In genomic region chr14:50947446-50947845, GRCh38 we compare ENCODE assay signal across 16 cellular contexts. TPM values are rescaled to one million over a fixed set of nuclear protein-coding genes. Genes with fewer than 3 reads are reported as not detected.
DNase-seq lines count a peak whose midpoint lies in the region; ATAC-seq and TF ChIP-seq lines count a peak whose summit lies in the region.
"Had no signal": no experiment of that assay in that cellular context is flagged by ENCODE, and none has a peak within 500 bp of the region (broad histone marks: within the 10 kb centered on the region; RNA-seq: fewer than 3 reads in every experiment).

No MANE protein-coding gene starts in this region.

- peak overlapping the region; percentile 47 for H3K27ac ChIP-seq in cingulate gyrus (ENCODE audit: low read depth, low read length)
- H3K27ac ChIP-seq: cardiac muscle cell, heart right ventricle had no signal

- no peak for ATAC-seq in stimulated activated naive CD8-positive, alpha-beta T cell treated with anti-CD3 and anti-CD28 coated beads, Interleukin-15, Interleukin-2, amounts not matched to agents 100 U/mL and 50 U/mL, for 24 hours
- ATAC-seq in GM21360 (IDR thresholded peaks at IDR 0.05; ENCODE audit: unreplicated experiment) (no peak), WTC11 (no peak), HG02763 (IDR thresholded peaks at IDR 0.05; ENCODE audit: unreplicated experiment) (no peak), GM21786 (IDR thresholded peaks at IDR 0.05; ENCODE audit: unreplicated experiment) (no peak)
- ATAC-seq: activated CD4-positive, CD25-positive, alpha-beta regulatory T cell treated with anti-CD3 and anti-CD28 coated beads, Interleukin-2, amount 50 U/mL, for 24 hours; heart right ventricle had no signal

- POLR2A ChIA-PET in WTC11 (lab: Charles Lee): interaction anchor here (0.5 kb wide), 1 partner anchor 17 kb away, joined by 3 read pairs; no protein-coding TSS in a partner anchor

- no peaks in the 10 kb centered on the region for H3K9me3 Mint-ChIP-seq in stimulated activated naive CD8-positive, alpha-beta T cell treated with anti-CD3 and anti-CD28 coated beads, Interleukin-15, Interleukin-2, amounts not matched to agents 100 ng/mL and 50 ng/mL, for 24 hours
- 0 out of 2 replicates have a peak, but pooled peaks cover 5% of the 10 kb centered on the region for H3K9me3 Mint-ChIP-seq in WTC11
- H3K9me3 Mint-ChIP-seq: T-helper 1 cell treated with Interleukin-12 subunit alpha and Interleukin-12 subunit beta and Interleukin-4 antibody, amounts not matched to agents 30 μg/mL and 1 μg/mL, for 36 hours had no signal

- peak overlapping the region; percentile 0 for H3K27ac Mint-ChIP-seq in stimulated activated naive CD8-positive, alpha-beta T cell treated with anti-CD3 and anti-CD28 coated beads, Interleukin-15, Interleukin-2, amounts not matched to agents 100 ng/mL and 50 ng/mL, for 24 hours
- H3K27ac Mint-ChIP-seq in WTC11: no peak overlapping the region
- H3K27ac Mint-ChIP-seq: T-helper 1 cell treated with Interleukin-12 subunit alpha and Interleukin-12 subunit beta and Interleukin-4 antibody, amounts not matched to agents 30 μg/mL and 1 μg/mL, for 36 hours had no signal

- CTCF ChIA-PET in WTC11 (lab: Charles Lee): interaction anchor here (0.9 kb wide), 1 partner anchor 87 kb away, joined by 3 read pairs; no protein-coding TSS in a partner anchor

- no peak for DNase-seq in stimulated activated naive CD8-positive, alpha-beta T cell treated with anti-CD3 and anti-CD28 coated beads, Interleukin-15, Interleukin-2, amounts not matched to agents 100 U/mL and 50 U/mL, for 24 hours
- peak; percentile 12 for DNase-seq in myocyte (ENCODE audit: low read depth)
- no peak for DNase-seq in WTC11 (ENCODE audit: low spot score)
- DNase-seq: activated naive CD4-positive, alpha-beta T cell treated with Interleukin-2 at 50 U/mL for 16 hours; heart right ventricle; kidney glomerular epithelial cell; NCI-H526; stimulated activated CD4-positive, alpha-beta T cell treated with anti-CD3 and anti-CD28 coated beads, Interleukin-1b, Interleukin-23, amount 100 ng/mL, for 48 hours had no signal

- no peak overlapping the region for H3K4me3 Mint-ChIP-seq in stimulated activated naive CD8-positive, alpha-beta T cell treated with anti-CD3 and anti-CD28 coated beads, Interleukin-15, Interleukin-2, amounts not matched to agents 100 ng/mL and 50 ng/mL, for 24 hours
- H3K4me3 Mint-ChIP-seq in WTC11: no peak overlapping the region
- H3K4me3 Mint-ChIP-seq: T-helper 1 cell treated with Interleukin-12 subunit alpha and Interleukin-12 subunit beta and Interleukin-4 antibody, amounts not matched to agents 30 μg/mL and 1 μg/mL, for 36 hours had no signal

- H3K27me3 Mint-ChIP-seq in stimulated activated naive CD8-positive, alpha-beta T cell treated with anti-CD3 and anti-CD28 coated beads, Interleukin-15, Interleukin-2, amounts not matched to agents 100 ng/mL and 50 ng/mL, for 24 hours: peaks cover 17% of the 10 kb centered on the region
- H3K27me3 Mint-ChIP-seq in WTC11 (ENCODE audit: low read depth): no peaks in the 10 kb centered on the region; the same call in 1 of the 2 replicates

- no peaks in the 10 kb centered on the region for H3K36me3 Mint-ChIP-seq in stimulated activated naive CD8-positive, alpha-beta T cell treated with anti-CD3 and anti-CD28 coated beads, Interleukin-15, Interleukin-2, amounts not matched to agents 100 ng/mL and 50 ng/mL, for 24 hours (ENCODE audit: low read depth)
- H3K36me3 Mint-ChIP-seq in WTC11: peaks cover 14% of the 10 kb centered on the region

- TF ChIP-seq CTCF in WTC11 (IDR thresholded peaks at IDR 0.05): no peak

- H3K4me1 Mint-ChIP-seq in stimulated activated naive CD8-positive, alpha-beta T cell treated with anti-CD3 and anti-CD28 coated beads, Interleukin-15, Interleukin-2, amounts not matched to agents 100 ng/mL and 50 ng/mL, for 24 hours (ENCODE audit: low read depth): peaks cover 11% of the 10 kb centered on the region
- H3K4me1 Mint-ChIP-seq in WTC11: peaks cover 30% of the 10 kb centered on the region

TF ChIP-seq in WTC11, 78 proteins besides CTCF, POLR2A, EP300 and RAD21:
- no peak for TF ChIP-seq ZNF219 (CRISPR knock-in tag; IDR thresholded peaks at IDR 0.05; ENCODE audit: borderline replicate concordance)
- no peak for TF ChIP-seq E2F4 (CRISPR knock-in tag; IDR thresholded peaks at IDR 0.05; ENCODE audit: borderline replicate concordance, low read depth)
- TF ChIP-seq, protein P1, sequence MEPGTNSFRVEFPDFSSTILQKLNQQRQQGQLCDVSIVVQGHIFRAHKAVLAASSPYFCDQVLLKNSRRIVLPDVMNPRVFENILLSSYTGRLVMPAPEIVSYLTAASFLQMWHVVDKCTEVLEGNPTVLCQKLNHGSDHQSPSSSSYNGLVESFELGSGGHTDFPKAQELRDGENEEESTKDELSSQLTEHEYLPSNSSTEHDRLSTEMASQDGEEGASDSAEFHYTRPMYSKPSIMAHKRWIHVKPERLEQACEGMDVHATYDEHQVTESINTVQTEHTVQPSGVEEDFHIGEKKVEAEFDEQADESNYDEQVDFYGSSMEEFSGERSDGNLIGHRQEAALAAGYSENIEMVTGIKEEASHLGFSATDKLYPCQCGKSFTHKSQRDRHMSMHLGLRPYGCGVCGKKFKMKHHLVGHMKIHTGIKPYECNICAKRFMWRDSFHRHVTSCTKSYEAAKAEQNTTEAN (CRISPR knock-in tag; IDR thresholded peaks at IDR 0.05): no peak
- no peak for TF ChIP-seq PRDM15 (CRISPR knock-in tag; IDR thresholded peaks at IDR 0.05)
- TF ChIP-seq ERG (CRISPR knock-in tag; IDR thresholded peaks at IDR 0.05): no peak
- TF ChIP-seq TCF7 (CRISPR knock-in tag; IDR thresholded peaks at IDR 0.05; ENCODE audit: low read depth): no peak
- no peak for TF ChIP-seq NR2C2 (CRISPR knock-in tag; IDR thresholded peaks at IDR 0.05)
- TF ChIP-seq GRHL2 (CRISPR knock-in tag; IDR thresholded peaks at IDR 0.05; ENCODE audit: insufficient replicate concordance, severe bottlenecking): no peak
- TF ChIP-seq MXD4 (CRISPR knock-in tag; IDR thresholded peaks at IDR 0.05; ENCODE audit: borderline replicate concordance): no peak
- TF ChIP-seq, protein P2, sequence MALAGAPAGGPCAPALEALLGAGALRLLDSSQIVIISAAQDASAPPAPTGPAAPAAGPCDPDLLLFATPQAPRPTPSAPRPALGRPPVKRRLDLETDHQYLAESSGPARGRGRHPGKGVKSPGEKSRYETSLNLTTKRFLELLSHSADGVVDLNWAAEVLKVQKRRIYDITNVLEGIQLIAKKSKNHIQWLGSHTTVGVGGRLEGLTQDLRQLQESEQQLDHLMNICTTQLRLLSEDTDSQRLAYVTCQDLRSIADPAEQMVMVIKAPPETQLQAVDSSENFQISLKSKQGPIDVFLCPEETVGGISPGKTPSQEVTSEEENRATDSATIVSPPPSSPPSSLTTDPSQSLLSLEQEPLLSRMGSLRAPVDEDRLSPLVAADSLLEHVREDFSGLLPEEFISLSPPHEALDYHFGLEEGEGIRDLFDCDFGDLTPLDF (CRISPR knock-in tag; IDR thresholded peaks at IDR 0.05): no peak
- no peak for TF ChIP-seq RORB (CRISPR knock-in tag; IDR thresholded peaks at IDR 0.05)

RNA-seq across cellular contexts. Expression of gene PYGL, which starts 3.2 kb away (rescaled TPM):
- total RNA-seq in myocyte: 161 and 270 TPM in 2 replicates
- 115 TPM for polyA plus RNA-seq in myocyte (2012)
- total RNA-seq in WTC11 (2021): 81.0 to 107 TPM (median 101 TPM) in 3 replicates
